Comparison of ENCODE assay signal across 8 cellular contexts in the genomic region with DNA sequence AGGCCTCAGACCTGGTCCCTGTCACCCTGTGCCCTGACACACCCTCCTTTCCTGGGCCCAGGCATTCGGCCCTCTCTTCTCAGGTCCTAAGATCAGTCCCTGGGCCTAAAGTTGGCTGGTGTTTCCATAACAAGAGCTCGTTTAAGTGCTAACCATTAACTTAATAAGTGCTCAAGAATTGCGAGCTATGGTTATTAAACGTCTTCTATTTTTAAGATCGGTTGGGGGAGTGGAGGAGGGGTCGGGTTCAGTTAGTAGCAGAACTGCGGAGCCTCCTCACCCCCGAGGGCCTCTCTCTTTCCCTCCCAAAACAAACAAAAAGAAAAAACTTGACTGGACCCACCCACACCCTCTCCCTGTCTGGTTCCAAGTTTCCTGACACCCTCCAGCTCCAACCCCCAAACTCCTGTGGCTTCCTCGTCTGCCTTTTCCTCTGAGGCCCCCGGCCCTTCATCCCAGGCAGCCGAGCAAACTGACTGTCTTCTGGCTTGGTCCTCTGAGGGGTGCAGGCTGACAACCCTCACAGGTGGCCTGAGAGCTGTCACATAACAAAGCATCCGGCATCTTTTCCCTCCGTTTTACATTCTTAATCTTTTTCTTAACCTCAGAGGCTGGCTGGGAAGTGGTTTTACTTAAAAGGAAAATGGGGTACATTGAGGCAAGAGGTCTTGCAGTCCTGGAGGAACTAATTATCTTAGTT. TPM values are rescaled to one million over a fixed set of nuclear protein-coding genes. Genes with fewer than 3 reads are reported as not detected.
A peak's percentile ranks its signal among the peaks of the same experiment; 100 is the strongest.
DNase-seq lines count a peak whose midpoint lies in the region; ATAC-seq, FAIRE-seq and TF ChIP-seq lines count a peak whose summit lies in the region.

No MANE protein-coding gene starts in this region.

- H3K79me2 ChIP-seq in HepG2 (ENCODE audit: insufficient read depth, low read length), result peaks cover 55% of the 10 kb centered on the region

- TF ChIP-seq EP300 in HepG2 (IDR thresholded peaks at IDR 0.05; ENCODE audit: low read depth in 2 of 2, low read length in 2 of 2), result no peak
- TF ChIP-seq EP300 in HepG2 (CRISPR knock-in tag; IDR thresholded peaks at IDR 0.05; ENCODE audit: borderline replicate concordance), result no peak
- no peak for TF ChIP-seq EP300 in upper lobe of left lung (IDR thresholded peaks at IDR 0.05)

- 1% methylated on average over 13 of the region's 13 CpGs for WGBS in HepG2 (ENCODE audit: low lambda C conversion rate)
- 2 to 4% methylated on average over 13 of the region's 13 CpGs for WGBS in upper lobe of left lung, 2 donors

- FAIRE-seq in HepG2 (lab: Jason Lieb, UNC), result no peak

- no peaks in the 10 kb centered on the region for H3K27me3 Mint-ChIP-seq in activated naive CD4-positive, alpha-beta T cell treated with anti-CD3 and anti-CD28 coated beads, Interleukin-2, amount 50 U/mL, for 24 hours

- CTCF ChIA-PET in HepG2 (lab: Yijun Ruan, JAX; ENCODE audit: low intra/inter-chr PET ratio, low total read pairs), result no interaction called here

- H3K4me1 ChIP-seq in adipocyte (ENCODE audit: control insufficient read depth, insufficient read depth, low read length), result peaks cover 22% of the 10 kb centered on the region
- H3K4me1 ChIP-seq in HepG2 (ENCODE audit: insufficient read depth, low read length), result peaks cover 66% of the 10 kb centered on the region
- peaks cover 34 to 52% (median 39%) of the 10 kb centered on the region in 4 donors for H3K4me1 ChIP-seq in upper lobe of left lung

- H3K9ac ChIP-seq in adipocyte (ENCODE audit: low read length), result peak overlapping the region; percentile 94
- H3K9ac ChIP-seq in HepG2 (ENCODE audit: insufficient read depth, low read depth, low read length), result peak overlapping the region; percentile 97

- in situ Hi-C loops in HepG2 (cut with HindIII; ENCODE audit: extremely low pct_ligation_motif_present, low pct_unique_long_range_greater_than_20kb), result no loop called here

- H3K27ac ChIP-seq in HepG2 (ENCODE audit: extremely low read length, insufficient read depth, low read length) (peak overlapping the region; percentile 100), upper lobe of left lung (peak overlapping the region; percentile 98 to 100 (median 99))

- TSS peak; percentile 36 for BruUV-seq in HepG2 (replicated peaks; lab: Mats Ljungman, UMichigan)

- peak overlapping the region; percentile 91 for H3K4me3 Mint-ChIP-seq in activated naive CD4-positive, alpha-beta T cell treated with anti-CD3 and anti-CD28 coated beads, Interleukin-2, amount 50 U/mL, for 24 hours

- no peak for DNase-seq in activated naive CD4-positive, alpha-beta T cell (lab: John Stamatoyannopoulos, UW)
- peak; percentile 45 for DNase-seq in adipocyte (ENCODE audit: low read depth)
- DNase-seq in HepG2 (ENCODE audit: low spot score), result peak; percentile 72
- no peak for DNase-seq in upper lobe of left lung
- no peak for DNase-seq in Ammon's horn (ENCODE audit: low spot score)
- no peak for DNase-seq in SIG-M5 treated with dmso at 0.1 percent for 504 hours (lab: John Stamatoyannopoulos, UW; ENCODE audit: unreplicated experiment)
- no peak for DNase-seq in amygdala (lab: John Stamatoyannopoulos, UW)

- peak overlapping the region; percentile 76 for H3K27ac Mint-ChIP-seq in activated naive CD4-positive, alpha-beta T cell treated with anti-CD3 and anti-CD28 coated beads, Interleukin-2, amount 50 U/mL, for 24 hours

- intact Hi-C loops in HepG2 (cut with micrococcal nuclease; ENCODE audit: unreplicated experiment), result no loop called here

- peak overlapping the region; percentile 99 for H3K4me2 ChIP-seq in HepG2 (ENCODE audit: low read depth, low read length)

- H2AFZ ChIP-seq in HepG2 (ENCODE audit: low read length), result no peak overlapping the region

- H3K9me3 Mint-ChIP-seq in activated naive CD4-positive, alpha-beta T cell treated with anti-CD3 and anti-CD28 coated beads, Interleukin-2, amount 50 U/mL, for 24 hours, result no peaks in the 10 kb centered on the region

- no peaks in the 10 kb centered on the region for H3K27me3 ChIP-seq in adipocyte (replicated peaks; ENCODE audit: control insufficient read depth, insufficient read depth, low read length)
- no peaks in the 10 kb centered on the region; a peak in 1 of 5 replicates for H3K27me3 ChIP-seq in HepG2 (ENCODE audit: control insufficient read depth in 1 of 2, insufficient read depth in 2 of 2, low read length in 2 of 2)
- no peaks in the 10 kb centered on the region for H3K27me3 ChIP-seq in upper lobe of left lung

- peak overlapping the region; percentile 93 for H3K4me3 ChIP-seq in adipocyte (ENCODE audit: low read length)
- H3K4me3 ChIP-seq in HepG2 (replicated peaks in 1 of 3; ENCODE audit: insufficient read depth in 1 of 3, low read depth in 2 of 3, low read length in 3 of 3), result peak overlapping the region; percentile 71 to 96 (median 74)
- peak overlapping the region; percentile 65 to 92 (median 84) for H3K4me3 ChIP-seq in upper lobe of left lung

- TF ChIP-seq POLR2A in HepG2 (IDR thresholded peaks at IDR 0.05; ENCODE audit: insufficient read depth in 1 of 2, low read depth in 2 of 2, low read length in 2 of 2) (0 out of 4 replicates have a peak, but pooled peaks of 1 of the 2 experiments have one; percentile 0), upper lobe of left lung (IDR thresholded peaks at IDR 0.05) (no peak)

- ATAC-seq in HepG2 (peak; percentile 18), upper lobe of left lung (ENCODE audit: low FRiP score in 2 of 2) (peak in 1 of 2 donors; percentile 2)

- no peak for TF ChIP-seq CTCF in HepG2 (CRISPR knock-in tag; IDR thresholded peaks at IDR 0.05)
- no peak for TF ChIP-seq CTCF in upper lobe of left lung (IDR thresholded peaks at IDR 0.05)

- POLR2A ChIA-PET in HepG2 (lab: Yijun Ruan, JAX), result interaction anchor here (0.8 to 3.1 kb wide), 16 partner anchors 9 to 373 kb away, joined by 3 to 9 read pairs (median 3); a partner anchor contains a TSS

- H4K20me1 ChIP-seq in HepG2 (ENCODE audit: insufficient read depth, low read length), result peaks cover 40% of the 10 kb centered on the region

- H3K4me1 Mint-ChIP-seq in activated naive CD4-positive, alpha-beta T cell treated with anti-CD3 and anti-CD28 coated beads, Interleukin-2, amount 50 U/mL, for 24 hours, result peaks cover 58% of the 10 kb centered on the region

- TF ChIP-seq RAD21 in HepG2 (CRISPR knock-in tag; IDR thresholded peaks at IDR 0.05), result 0 out of 2 replicates have a peak, but pooled peaks have one; percentile 11

- peaks cover 10% of the 10 kb centered on the region for H3K36me3 Mint-ChIP-seq in activated naive CD4-positive, alpha-beta T cell treated with anti-CD3 and anti-CD28 coated beads, Interleukin-2, amount 50 U/mL, for 24 hours

- H3K9me3 ChIP-seq in adipocyte (ENCODE audit: control insufficient read depth, low read length), result no peaks in the 10 kb centered on the region
- H3K9me3 ChIP-seq in HepG2 (ENCODE audit: low read length), result no peaks in the 10 kb centered on the region
- H3K9me3 ChIP-seq in upper lobe of left lung, result no peaks in the 10 kb centered on the region

- peaks cover 6% of the 10 kb centered on the region for H3K36me3 ChIP-seq in adipocyte (ENCODE audit: control insufficient read depth, insufficient read depth, low read length, severe bottlenecking)
- peaks cover 25 to 34% of the 10 kb centered on the region in 2 experiments for H3K36me3 ChIP-seq in HepG2 (replicated peaks in 1 of 2; ENCODE audit: control insufficient read depth in 1 of 2, insufficient read depth in 2 of 2, low read length in 2 of 2)
- H3K36me3 ChIP-seq in upper lobe of left lung, result peaks cover 0 to 3% (median 0%) of the 10 kb centered on the region in 4 donors

TF ChIP-seq in HepG2, 621 proteins besides CTCF, POLR2A, EP300 and RAD21 (continues in another document):
- TF ChIP-seq KLF16 (CRISPR knock-in tag; IDR thresholded peaks at IDR 0.05), result 0 out of 4 replicates have a peak, but pooled peaks of 1 of the 2 experiments have one; percentile 38
- TF ChIP-seq MED1 (CRISPR knock-in tag; IDR thresholded peaks at IDR 0.05), result peak; percentile 52
- no peak for TF ChIP-seq POLR2G (IDR thresholded peaks at IDR 0.05; ENCODE audit: low read depth, low read length)
- no peak; the same call in 1 of the 2 replicates for TF ChIP-seq ZFP36L1 (CRISPR knock-in tag; IDR thresholded peaks at IDR 0.05)

RNA-seq across cellular contexts. Expression of a gene that starts 2.0 kb away (rescaled TPM):
- total RNA-seq in HepG2 (2016; rRNA removed; fragmentation: Illumina TruSeq; extraction: Trizol) (29.8 and 34.9 TPM in 2 replicates), upper lobe of left lung (10 to 100 TPM; 14.4 to 36.0 (median 22.5) TPM)
- 13.7 and 15.4 TPM in 2 replicates for total RNA-seq in HepG2 (2016; cell fraction: cytosol; rRNA removed; fragmentation: Illumina TruSeq; extraction: Trizol; ENCODE audit: low read depth)
- 30.2 and 30.4 TPM in 2 replicates for total RNA-seq in HepG2 (2016; cell fraction: insoluble cytoplasmic fraction; rRNA removed; fragmentation: Illumina TruSeq; extraction: Trizol)
- total RNA-seq in HepG2 (2016; cell fraction: membrane; rRNA removed; fragmentation: Illumina TruSeq; extraction: Trizol), result 27.3 and 27.9 TPM in 2 replicates
- total RNA-seq in HepG2 (2016; cell fraction: nucleus; rRNA removed; fragmentation: Illumina TruSeq; extraction: Trizol), result 24.3 and 27.8 TPM in 2 replicates
- 26.5 and 27.4 TPM in 2 replicates for polyA plus RNA-seq in HepG2 (2011; rRNA removed)
- polyA plus RNA-seq in HepG2 (2011; cell fraction: cytosol; rRNA removed), result 24.8 and 26.8 TPM in 2 replicates
- polyA plus RNA-seq in HepG2 (2011; cell fraction: nucleus; rRNA removed), result 42.3 and 48.0 TPM in 2 replicates
- 16.4 and 17.0 TPM in 2 replicates for polyA plus RNA-seq in HepG2 (2012)
- polyA plus RNA-seq in HepG2 (2016; cell fraction: cytosol; fragmentation: Illumina TruSeq; extraction: Trizol; ENCODE audit: low read depth), result 1.8 and 1.9 TPM in 2 replicates
- polyA plus RNA-seq in HepG2 (2016; cell fraction: insoluble cytoplasmic fraction; fragmentation: Illumina TruSeq; extraction: Trizol; ENCODE audit: low read depth), result 23.6 and 32.2 TPM in 2 replicates
- polyA plus RNA-seq in HepG2 (2016; cell fraction: membrane; fragmentation: Illumina TruSeq; extraction: Trizol; ENCODE audit: low read depth), result 11.0 and 12.3 TPM in 2 replicates
- 38.0 and 38.6 TPM in 2 replicates for polyA plus RNA-seq in HepG2 (2016; cell fraction: nucleus; fragmentation: Illumina TruSeq; extraction: Trizol; ENCODE audit: insufficient read depth, low read depth)
- 14.2 and 74.6 TPM in 2 replicates for polyA minus RNA-seq in HepG2 (2011; rRNA and poly(A)+ RNA removed; ENCODE audit: low replicate concordance)
- polyA minus RNA-seq in HepG2 (2011; cell fraction: cytosol; rRNA and poly(A)+ RNA removed), result 24.6 and 25.4 TPM in 2 replicates
- 34.6 and 38.4 TPM in 2 replicates for polyA minus RNA-seq in HepG2 (2011; cell fraction: nucleus; rRNA and poly(A)+ RNA removed)

Comparison
In these comparisons a context has a peak if more than half of its experiments do, and no peak if none do; other contexts are left out.
1. DNase-seq: peak in adipocyte (single experiment) and HepG2 (single experiment); none in activated naive CD4-positive, alpha-beta T cell (0 of 4), upper lobe of left lung (0 of 2), Ammon's horn (single experiment), SIG-M5 treated with dmso at 0.1 percent for 504 hours (single experiment) and amygdala (0 of 56).
2. Peak in every context shown above with its lines, with median percentiles within 50 percentile points of each other: H3K4me3 ChIP-seq.